Comparison of ENCODE assay signal across 14 cellular contexts in genomic region chr3:55564709-55565108, GRCh38.
DNase-seq lines count a peak whose midpoint lies in the region; TF ChIP-seq lines count a peak whose summit lies in the region.
"Had no signal": no experiment of that assay in that cellular context is flagged by ENCODE, and none has a peak within 500 bp of the region (broad histone marks: within the 10 kb centered on the region; RNA-seq: fewer than 3 reads in every experiment).

No MANE protein-coding gene starts in this region.

- H3K4me1 ChIP-seq in neural progenitor cell: no peaks in the 10 kb centered on the region
- H3K4me1 ChIP-seq in prostate gland (replicated peaks): no peaks in the 10 kb centered on the region

- peak overlapping the region; percentile 9 for H3K27ac Mint-ChIP-seq in neural progenitor cell
- H3K27ac Mint-ChIP-seq: B cell; CD4-positive, alpha-beta T cell had no signal

- H3K27me3 Mint-ChIP-seq in neural progenitor cell (ENCODE audit: insufficient read depth, low read depth): peaks cover 3% of the 10 kb centered on the region
- H3K27me3 Mint-ChIP-seq: B cell; CD4-positive, alpha-beta T cell had no signal

- H3K9ac ChIP-seq in neural progenitor cell: no peak overlapping the region

- no peak overlapping the region for H2AFZ ChIP-seq in neural progenitor cell (replicated peaks)

- H3K27me3 ChIP-seq in neural progenitor cell: no peaks in the 10 kb centered on the region
- no peaks in the 10 kb centered on the region for H3K27me3 ChIP-seq in prostate gland (replicated peaks; ENCODE audit: insufficient read depth)

- peaks cover 9% of the 10 kb centered on the region for H3K4me1 Mint-ChIP-seq in neural progenitor cell
- H3K4me1 Mint-ChIP-seq: B cell had no signal

- no peaks in the 10 kb centered on the region for H3F3A ChIP-seq in neural progenitor cell (ENCODE audit: low read depth)

- no peak for TF ChIP-seq POLR2A in prostate gland (IDR thresholded peaks at IDR 0.05)

- no peak for TF ChIP-seq CTCF in VCaP (conservative IDR thresholded peaks at IDR 0.05)
- no peak for TF ChIP-seq CTCF in neural progenitor cell (IDR thresholded peaks at IDR 0.05)
- TF ChIP-seq CTCF in prostate gland (IDR thresholded peaks at IDR 0.05): no peak

- H3K79me2 ChIP-seq in neural progenitor cell (ENCODE audit: low read depth): no peaks in the 10 kb centered on the region

- H3K36me3 ChIP-seq in neural progenitor cell: no peaks in the 10 kb centered on the region
- H3K36me3 ChIP-seq in prostate gland: no peaks in the 10 kb centered on the region

- H3K27ac ChIP-seq in VCaP (peak overlapping the region; percentile 45), neural progenitor cell (no peak overlapping the region), prostate gland (no peak overlapping the region)
- H3K27ac ChIP-seq: RWPE1 had no signal

- no peak overlapping the region for H3K4me2 ChIP-seq in neural progenitor cell

- H4K20me1 ChIP-seq in neural progenitor cell (ENCODE audit: low read depth): no peaks in the 10 kb centered on the region

- WGBS in prostate gland: 69% methylated on average over 6 of the region's 6 CpGs

- H3K4me3 ChIP-seq in neural progenitor cell (no peak overlapping the region), prostate gland (no peak overlapping the region)

- in situ Hi-C loops in ACHN (cut with HindIII; ENCODE audit: low pct_ligation_motif_present, low pct_unique_long_range_greater_than_20kb, low sequenced_read_pairs): no loop called here

- H3K9me3 ChIP-seq in neural progenitor cell (ENCODE audit: low read depth) (no peaks in the 10 kb centered on the region), prostate gland (no peaks in the 10 kb centered on the region)

- H3K9me3 Mint-ChIP-seq in neural progenitor cell: no peaks in the 10 kb centered on the region
- H3K9me3 Mint-ChIP-seq: CD4-positive, alpha-beta T cell had no signal

- peak; percentile 34 for DNase-seq in DMS79 treated with DMSO at 0.1 percent for 48 hours (lab: John Stamatoyannopoulos, UW)
- DNase-seq in NCI-H1694 treated with DMSO at 0.1 percent for 48 hours (lab: John Stamatoyannopoulos, UW): peak; percentile 37
- no peak for DNase-seq in neural progenitor cell (ENCODE audit: low spot score)
- DNase-seq in ACHN: no peak
- DNase-seq in activated CD4-positive, CD25-positive, alpha-beta regulatory T cell (lab: John Stamatoyannopoulos, UW): no peak
- no peak for DNase-seq in prostate gland (ENCODE audit: low spot score)
- DNase-seq: CD4-positive, alpha-beta T cell; EL; MV-4-11; NCI-H1436 treated with DMSO at 0.1 percent for 48 hours; NCI-H2107 had no signal

- intact Hi-C loops in prostate gland (cut with DNase I): no loop called here

- no peak overlapping the region for H3K4me3 Mint-ChIP-seq in neural progenitor cell
- H3K4me3 Mint-ChIP-seq: B cell; CD4-positive, alpha-beta T cell had no signal

- no peaks in the 10 kb centered on the region for H3K36me3 Mint-ChIP-seq in neural progenitor cell

Comparison
In these comparisons a context has a peak if more than half of its experiments do, and no peak if none do; other contexts are left out.
1. DNase-seq: peak in DMS79 treated with DMSO at 0.1 percent for 48 hours (single experiment) and NCI-H1694 treated with DMSO at 0.1 percent for 48 hours (single experiment); none in neural progenitor cell (single experiment), ACHN (single experiment), activated CD4-positive, CD25-positive, alpha-beta regulatory T cell (0 of 4) and prostate gland (single experiment).